Comparison of ENCODE assay signal across 1 cellular context in genomic region chr15:81029416-81030367, GRCh38.
TF ChIP-seq lines count a peak whose summit lies in the region.

No MANE protein-coding gene starts in this region.

TF ChIP-seq in K562, 482 proteins besides CTCF, POLR2A, EP300 and RAD21 (continued from another document):
- TF ChIP-seq ZNF253 (CRISPR knock-in tag; conservative IDR thresholded peaks at IDR 0.05): no peak
- no peak for TF ChIP-seq CSDE1 (IDR thresholded peaks at IDR 0.05)
- TF ChIP-seq TRIM24 (IDR thresholded peaks at IDR 0.05): peak; percentile 68 to 75; a peak in 3 of 4 replicates
- no peak for TF ChIP-seq ZC3H11A (IDR thresholded peaks at IDR 0.05; ENCODE audit: low read depth, low read length)
- no peak for TF ChIP-seq TEAD4 (IDR thresholded peaks at IDR 0.05; ENCODE audit: low read length)
- TF ChIP-seq TEAD4 (CRISPR knock-in tag; IDR thresholded peaks at IDR 0.05; ENCODE audit: borderline replicate concordance): no peak
- 0 out of 2 replicates have a peak, but pooled peaks have one; percentile 27 for TF ChIP-seq SMARCE1 (IDR thresholded peaks at IDR 0.05)
- TF ChIP-seq TRIM28 (IDR thresholded peaks at IDR 0.05): peak; percentile 52; the same call in 1 of the 2 replicates
- peak; percentile 82; the same call in 1 of the 2 replicates for TF ChIP-seq BACH1 (tag; IDR thresholded peaks at IDR 0.05)
- TF ChIP-seq, protein P1, sequence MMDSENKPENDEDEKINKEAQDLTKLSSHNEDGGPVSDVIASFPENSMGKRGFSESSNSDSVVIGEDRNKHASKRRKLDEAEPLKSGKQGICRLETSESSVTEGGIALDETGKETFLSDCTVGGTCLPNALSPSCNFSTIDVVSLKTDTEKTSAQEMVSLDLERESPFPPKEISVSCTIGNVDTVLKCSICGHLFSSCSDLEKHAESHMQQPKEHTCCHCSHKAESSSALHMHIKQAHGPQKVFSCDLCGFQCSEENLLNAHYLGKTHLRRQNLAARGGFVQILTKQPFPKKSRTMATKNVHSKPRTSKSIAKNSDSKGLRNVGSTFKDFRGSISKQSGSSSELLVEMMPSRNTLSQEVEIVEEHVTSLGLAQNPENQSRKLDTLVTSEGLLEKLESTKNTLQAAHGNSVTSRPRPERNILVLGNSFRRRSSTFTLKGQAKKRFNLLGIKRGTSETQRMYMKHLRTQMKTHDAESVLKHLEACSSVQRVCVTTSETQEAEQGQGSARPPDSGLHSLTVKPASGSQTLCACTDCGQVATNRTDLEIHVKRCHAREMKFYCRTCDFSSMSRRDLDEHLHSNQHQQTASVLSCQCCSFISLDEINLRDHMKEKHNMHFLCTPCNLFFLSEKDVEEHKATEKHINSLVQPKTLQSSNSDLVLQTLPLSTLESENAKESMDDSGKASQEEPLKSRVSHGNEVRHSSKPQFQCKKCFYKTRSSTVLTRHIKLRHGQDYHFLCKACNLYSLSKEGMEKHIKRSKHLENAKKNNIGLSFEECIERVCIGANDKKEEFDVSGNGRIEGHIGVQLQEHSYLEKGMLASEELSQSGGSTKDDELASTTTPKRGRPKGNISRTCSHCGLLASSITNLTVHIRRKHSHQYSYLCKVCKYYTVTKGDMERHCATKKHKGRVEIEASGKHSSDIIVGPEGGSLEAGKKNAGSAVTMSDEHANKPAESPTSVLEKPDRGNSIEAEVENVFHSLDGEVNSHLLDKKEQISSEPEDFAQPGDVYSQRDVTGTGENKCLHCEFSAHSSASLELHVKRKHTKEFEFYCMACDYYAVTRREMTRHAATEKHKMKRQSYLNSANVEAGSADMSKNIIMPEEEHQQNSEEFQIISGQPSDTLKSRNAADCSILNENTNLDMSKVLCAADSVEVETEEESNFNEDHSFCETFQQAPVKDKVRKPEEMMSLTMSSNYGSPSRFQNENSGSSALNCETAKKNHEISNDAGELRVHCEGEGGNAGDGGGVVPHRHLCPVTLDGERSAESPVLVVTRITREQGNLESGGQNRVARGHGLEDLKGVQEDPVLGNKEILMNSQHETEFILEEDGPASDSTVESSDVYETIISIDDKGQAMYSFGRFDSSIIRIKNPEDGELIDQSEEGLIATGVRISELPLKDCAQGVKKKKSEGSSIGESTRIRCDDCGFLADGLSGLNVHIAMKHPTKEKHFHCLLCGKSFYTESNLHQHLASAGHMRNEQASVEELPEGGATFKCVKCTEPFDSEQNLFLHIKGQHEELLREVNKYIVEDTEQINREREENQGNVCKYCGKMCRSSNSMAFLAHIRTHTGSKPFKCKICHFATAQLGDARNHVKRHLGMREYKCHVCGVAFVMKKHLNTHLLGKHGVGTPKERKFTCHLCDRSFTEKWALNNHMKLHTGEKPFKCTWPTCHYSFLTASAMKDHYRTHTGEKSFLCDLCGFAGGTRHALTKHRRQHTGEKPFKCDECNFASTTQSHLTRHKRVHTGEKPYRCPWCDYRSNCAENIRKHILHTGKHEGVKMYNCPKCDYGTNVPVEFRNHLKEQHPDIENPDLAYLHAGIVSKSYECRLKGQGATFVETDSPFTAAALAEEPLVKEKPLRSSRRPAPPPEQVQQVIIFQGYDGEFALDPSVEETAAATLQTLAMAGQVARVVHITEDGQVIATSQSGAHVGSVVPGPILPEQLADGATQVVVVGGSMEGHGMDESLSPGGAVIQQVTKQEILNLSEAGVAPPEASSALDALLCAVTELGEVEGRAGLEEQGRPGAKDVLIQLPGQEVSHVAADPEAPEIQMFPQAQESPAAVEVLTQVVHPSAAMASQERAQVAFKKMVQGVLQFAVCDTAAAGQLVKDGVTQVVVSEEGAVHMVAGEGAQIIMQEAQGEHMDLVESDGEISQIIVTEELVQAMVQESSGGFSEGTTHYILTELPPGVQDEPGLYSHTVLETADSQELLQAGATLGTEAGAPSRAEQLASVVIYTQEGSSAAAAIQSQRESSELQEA (IDR thresholded peaks at IDR 0.05; ENCODE audit: low read depth): no peak
- no peak for TF ChIP-seq NCOA1 (IDR thresholded peaks at IDR 0.05; ENCODE audit: low read depth)
- no peak for TF ChIP-seq ZNF57 (CRISPR knock-in tag; IDR thresholded peaks at IDR 0.05)
- no peak for TF ChIP-seq TAF9B (IDR thresholded peaks at IDR 0.05; ENCODE audit: partially characterized antibody)
- TF ChIP-seq, protein P2, sequence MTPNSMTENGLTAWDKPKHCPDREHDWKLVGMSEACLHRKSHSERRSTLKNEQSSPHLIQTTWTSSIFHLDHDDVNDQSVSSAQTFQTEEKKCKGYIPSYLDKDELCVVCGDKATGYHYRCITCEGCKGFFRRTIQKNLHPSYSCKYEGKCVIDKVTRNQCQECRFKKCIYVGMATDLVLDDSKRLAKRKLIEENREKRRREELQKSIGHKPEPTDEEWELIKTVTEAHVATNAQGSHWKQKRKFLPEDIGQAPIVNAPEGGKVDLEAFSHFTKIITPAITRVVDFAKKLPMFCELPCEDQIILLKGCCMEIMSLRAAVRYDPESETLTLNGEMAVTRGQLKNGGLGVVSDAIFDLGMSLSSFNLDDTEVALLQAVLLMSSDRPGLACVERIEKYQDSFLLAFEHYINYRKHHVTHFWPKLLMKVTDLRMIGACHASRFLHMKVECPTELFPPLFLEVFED (CRISPR knock-in tag; conservative IDR thresholded peaks at IDR 0.05): no peak
- no peak for TF ChIP-seq ZNF444 (CRISPR knock-in tag; IDR thresholded peaks at IDR 0.05)
- peak; percentile 71; the same call in 1 of the 2 replicates for TF ChIP-seq NFE2L1 (tag; IDR thresholded peaks at IDR 0.05; ENCODE audit: borderline replicate concordance, low read depth)
- no peak for TF ChIP-seq MBD2 (IDR thresholded peaks at IDR 0.05; ENCODE audit: borderline replicate concordance, low read depth)
- TF ChIP-seq CBX1 (IDR thresholded peaks at IDR 0.05; ENCODE audit: low read depth): no peak
- no peak for TF ChIP-seq RNF219 (CRISPR knock-in tag; IDR thresholded peaks at IDR 0.05)
- no peak for TF ChIP-seq HDAC8 (tag; IDR thresholded peaks at IDR 0.05)
- peak; percentile 99 for TF ChIP-seq ZNF316 (IDR thresholded peaks at IDR 0.05)
- no peak for TF ChIP-seq ZBTB17 (CRISPR knock-in tag; IDR thresholded peaks at IDR 0.05)
- TF ChIP-seq MGA (IDR thresholded peaks at IDR 0.05): no peak
- TF ChIP-seq WHSC1 (IDR thresholded peaks at IDR 0.05; ENCODE audit: low read length): no peak
- peak; percentile 97 for TF ChIP-seq MAFF (IDR thresholded peaks at IDR 0.05; ENCODE audit: low read length)
- TF ChIP-seq ZKSCAN3 (CRISPR knock-in tag; IDR thresholded peaks at IDR 0.05): no peak
- TF ChIP-seq ZNF551 (CRISPR knock-in tag; IDR thresholded peaks at IDR 0.05): no peak
TF ChIP-seq in K562: peak in this region for 17.
